ENCODE assay signal across 8 cellular contexts in genomic region chr14:72451081-72451972, GRCh38.
DNase-seq lines count a peak whose midpoint lies in the region; ATAC-seq and TF ChIP-seq lines count a peak whose summit lies in the region.

No MANE protein-coding gene starts in this region.

- no peak for TF ChIP-seq CTCF in lower lobe of right lung (IDR thresholded peaks at IDR 0.05)
- no peak for TF ChIP-seq CTCF in coronary artery (IDR thresholded peaks at IDR 0.05)

- peak; percentile 23 for DNase-seq in activated CD8-positive, alpha-beta memory T cell treated with anti-CD3 and anti-CD28 coated beads, Interleukin-2, amount 50 U/mL, for 4 hours
- no peak for DNase-seq in lower lobe of right lung
- no peak for DNase-seq in COLO829 (ENCODE audit: low spot score)
- no peak for DNase-seq in coronary artery (ENCODE audit: low spot score)

- H3K27me3 ChIP-seq in lower lobe of right lung (ENCODE audit: low read depth): no peaks in the 10 kb centered on the region

- H3K9me3 ChIP-seq in lower lobe of right lung: no peaks in the 10 kb centered on the region

- peaks cover 13% of the 10 kb centered on the region for H3K4me1 ChIP-seq in lower lobe of right lung

- H3K27ac ChIP-seq in lower lobe of right lung: no peak overlapping the region
- peak overlapping the region; percentile 10 for H3K27ac ChIP-seq in temporal lobe (ENCODE audit: low read depth, low read length)
- no peak overlapping the region for H3K27ac ChIP-seq in coronary artery

- intact Hi-C loops in lower lobe of right lung (cut with DNase I): no loop called here

- no peaks in the 10 kb centered on the region for H3K36me3 ChIP-seq in lower lobe of right lung

- ATAC-seq in GM19395 (IDR thresholded peaks at IDR 0.05; ENCODE audit: unreplicated experiment): peak; percentile 81
- ATAC-seq in HG03521 (IDR thresholded peaks at IDR 0.05; ENCODE audit: unreplicated experiment): peak; percentile 48
- ATAC-seq in lower lobe of right lung: peak; percentile 14 to 47
- no peak for ATAC-seq in GM19324 (IDR thresholded peaks at IDR 0.05; ENCODE audit: low FRiP score, unreplicated experiment)

- H3K4me3 ChIP-seq in lower lobe of right lung (no peak overlapping the region), coronary artery (no peak overlapping the region)
